ENCODE assay signal across 7 cellular contexts in genomic region chr14:20460458-20461229, GRCh38. TPM values are rescaled to one million over a fixed set of nuclear protein-coding genes. Genes with fewer than 3 reads are reported as not detected.
DNase-seq lines count a peak whose midpoint lies in the region; ATAC-seq and TF ChIP-seq lines count a peak whose summit lies in the region.

No MANE protein-coding gene starts in this region.

- DNase-seq in SW480 (ENCODE audit: low spot score) (peak; percentile 43), brain microvascular endothelial cell (no peak), left lobe of liver (ENCODE audit: low spot score) (no peak)
- peak; percentile 16 to 30 for DNase-seq in stimulated activated CD8-positive, alpha-beta memory T cell treated with anti-CD3 and anti-CD28 coated beads, Interleukin-15, amount 100 ng/mL, for 4 hours (ENCODE audit: low read depth in 2 of 2)

- TF ChIP-seq CTCF in brain microvascular endothelial cell (IDR thresholded peaks at IDR 0.05; ENCODE audit: low read depth, low read length, missing control alignments): no peak

- H3K27me3 ChIP-seq in brain microvascular endothelial cell (replicated peaks): no peaks in the 10 kb centered on the region

- H3K36me3 ChIP-seq in brain microvascular endothelial cell (replicated peaks): peaks cover 32% of the 10 kb centered on the region

- ATAC-seq in GM19372 (IDR thresholded peaks at IDR 0.05; ENCODE audit: low read depth, unreplicated experiment): peak; percentile 2
- peak; percentile 14 for ATAC-seq in HG03159 (IDR thresholded peaks at IDR 0.05; ENCODE audit: unreplicated experiment)
- peak; percentile 15 for ATAC-seq in left lobe of liver
- no peak for ATAC-seq in HG02623 (IDR thresholded peaks at IDR 0.05; ENCODE audit: unreplicated experiment)

- in situ Hi-C loops in brain microvascular endothelial cell (cut with HindIII; ENCODE audit: low pct_ligation_motif_present, low sequenced_read_pairs): no loop called here

- peak overlapping the region; percentile 84 for H3K4me3 ChIP-seq in brain microvascular endothelial cell (ENCODE audit: low read depth, low read length)

- H3K27ac ChIP-seq in brain microvascular endothelial cell: peak overlapping the region; percentile 89

RNA-seq across cellular contexts. Expression of gene PIP4P1, which starts 0.6 kb away (rescaled TPM):
- total RNA-seq in left lobe of liver: 11.7 TPM

RNA-seq across cellular contexts. Expression of gene APEX1, which starts 5.6 kb away (rescaled TPM):
- 50.9 TPM for total RNA-seq in left lobe of liver

RNA-seq across cellular contexts. Expression of gene OSGEP, which starts 6.0 kb away (rescaled TPM):
- 11.5 TPM for total RNA-seq in left lobe of liver

RNA-seq across cellular contexts. Expression of gene PNP, which starts 8.6 kb away (rescaled TPM):
- total RNA-seq in left lobe of liver: 45.0 TPM

RNA-seq across cellular contexts. Expression of gene KLHL33, which starts 24.7 kb away (rescaled TPM):
- 0.20 TPM for total RNA-seq in left lobe of liver

Comparison
In these comparisons a context has a peak if more than half of its experiments do, and no peak if none do; other contexts are left out.
1. DNase-seq: peak in SW480 (single experiment) and stimulated activated CD8-positive, alpha-beta memory T cell treated with anti-CD3 and anti-CD28 coated beads, Interleukin-15, amount 100 ng/mL, for 4 hours (2 of 2); none in brain microvascular endothelial cell (single experiment) and left lobe of liver (single experiment).